8 cellular contexts compared by ENCODE assay signal in the genomic region with DNA sequence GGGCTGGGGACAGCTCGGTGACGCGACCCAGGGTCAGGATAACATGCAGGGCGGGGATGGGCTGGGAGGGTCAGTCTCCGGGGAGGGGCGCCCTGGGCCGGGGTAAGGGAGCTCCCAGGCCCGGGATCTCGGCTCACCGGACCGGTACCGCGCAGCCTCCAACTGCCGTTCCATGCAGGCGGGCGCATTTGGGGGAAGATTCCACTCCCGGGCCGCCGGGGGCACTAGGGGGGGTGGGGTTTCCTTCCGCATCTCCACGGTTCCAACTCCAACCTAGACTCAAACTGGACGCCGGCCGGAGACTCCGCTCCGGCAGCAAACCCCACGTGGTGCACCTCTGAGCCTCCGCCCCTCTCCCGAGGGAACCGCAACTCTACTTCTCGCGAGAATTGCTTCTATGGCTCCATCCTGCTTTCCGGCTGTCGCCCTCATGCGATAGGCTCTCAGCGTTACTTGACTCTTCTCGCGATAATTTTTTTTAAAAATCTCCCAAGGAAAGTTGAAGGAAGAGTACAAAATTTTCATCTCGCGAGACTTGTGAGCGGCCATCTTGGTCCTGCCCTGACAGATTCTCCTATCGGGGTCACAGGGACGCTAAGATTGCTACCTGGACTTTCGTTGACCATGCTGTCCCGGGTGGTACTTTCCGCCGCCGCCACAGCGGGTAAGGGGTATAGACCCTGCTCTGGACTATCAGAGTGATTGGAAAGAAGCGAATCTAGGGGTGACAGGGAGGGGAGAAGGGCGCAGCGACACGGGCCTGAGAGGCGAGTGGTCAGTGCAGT. TPM values are rescaled to one million over a fixed set of nuclear protein-coding genes. Genes with fewer than 3 reads are reported as not detected.
DNase-seq lines count a peak whose midpoint lies in the region; ATAC-seq and TF ChIP-seq lines count a peak whose summit lies in the region.

A gene with protein sequence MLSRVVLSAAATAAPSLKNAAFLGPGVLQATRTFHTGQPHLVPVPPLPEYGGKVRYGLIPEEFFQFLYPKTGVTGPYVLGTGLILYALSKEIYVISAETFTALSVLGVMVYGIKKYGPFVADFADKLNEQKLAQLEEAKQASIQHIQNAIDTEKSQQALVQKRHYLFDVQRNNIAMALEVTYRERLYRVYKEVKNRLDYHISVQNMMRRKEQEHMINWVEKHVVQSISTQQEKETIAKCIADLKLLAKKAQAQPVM (plus strand): TSS at position 547 of the 785 bp plus-strand sequence. CDS start 78 bp downstream, at position 625.
A gene (minus strand): TSS at position 339 of the 785 bp plus-strand sequence. CDS start 87 bp downstream, at position 252.

- no peaks in the 10 kb centered on the region; the same call in 1 of the 2 replicates for H3K27me3 ChIP-seq in H7 (ENCODE audit: control insufficient read depth, insufficient read depth, low read length)

- ATAC-seq in natural killer cell = peak; percentile 95 to 98 (median 97)

- H3K9me3 Mint-ChIP-seq in natural killer cell = no peaks in the 10 kb centered on the region

- DNase-seq in ELF-1 (ENCODE audit: low read depth, low spot score) = peak; percentile 98
- peak; percentile 95 for DNase-seq in H7
- peak; percentile 100 for DNase-seq in M059J (ENCODE audit: low read depth)
- peak; percentile 96 to 98 for DNase-seq in SHP77 (lab: John Stamatoyannopoulos, UW)
- DNase-seq in activated effector memory CD4-positive, alpha-beta T cell treated with Interleukin-2 at 50 U/mL for 16 hours = peak; percentile 85
- DNase-seq in fibroblast of peridontal ligament (ENCODE audit: extremely low read depth) = peak; percentile 100
- peak; percentile 80 for DNase-seq in natural killer cell
- DNase-seq in stimulated activated naive CD4-positive, alpha-beta T cell treated with Interleukin-2 at 50 U/mL for 16 hours (lab: John Stamatoyannopoulos, UW) = peak; percentile 89

- peaks cover 10% of the 10 kb centered on the region for H3K36me3 ChIP-seq in H7 (replicated peaks; ENCODE audit: control insufficient read depth, insufficient read depth, low read length)

- H3K4me1 Mint-ChIP-seq in natural killer cell = peaks cover 72 to 75% of the 10 kb centered on the region in 2 donors

- H3K36me3 Mint-ChIP-seq in natural killer cell = peaks cover 7% of the 10 kb centered on the region

- intact Hi-C loops in natural killer cell (cut with micrococcal nuclease) = loop anchor here (1.0 kb wide), 3 partner anchors 21 to 309 kb away; a partner anchor contains a TSS

- H3K27ac Mint-ChIP-seq in natural killer cell = peak within 1 kb of the TSS; percentile 97 to 100

- TF ChIP-seq CTCF in natural killer cell (IDR thresholded peaks at IDR 0.05) = no peak

- peak within 1 kb of the TSS; percentile 99 for H3K4me3 ChIP-seq in H7 (ENCODE audit: insufficient read depth, low read depth, low read length)

- H3K27me3 Mint-ChIP-seq in natural killer cell (ENCODE audit: low read depth in 2 of 2) = no peaks in the 10 kb centered on the region

- peak within 1 kb of the TSS; percentile 99 for H3K4me3 Mint-ChIP-seq in natural killer cell

RNA-seq across cellular contexts. Expression of the first gene that starts in this region (rescaled TPM):
- total RNA-seq in H7 (2014; rRNA removed; shearing (Covaris generic)) = 691 and 763 TPM in 2 replicates
- total RNA-seq in M059J (2014; rRNA removed; shearing (Covaris generic)) = 486 and 582 TPM in 2 replicates
- total RNA-seq in natural killer cell = 100 to 1,000 TPM; 105 to 115 (median 105) TPM

RNA-seq across cellular contexts. Expression of the second gene that starts in this region (rescaled TPM):
- 110 and 175 TPM in 2 replicates for total RNA-seq in H7 (2014; rRNA removed; shearing (Covaris generic))
- 52.9 and 84.5 TPM in 2 replicates for total RNA-seq in M059J (2014; rRNA removed; shearing (Covaris generic))
- total RNA-seq in natural killer cell = 10 to 100 TPM; 15.5 to 20.8 (median 17.8) TPM

Comparison
In these comparisons a context has a peak if more than half of its experiments do, and no peak if none do; other contexts are left out.
1. Peak in every context shown above with its lines: DNase-seq, ATAC-seq and H3K4me3 ChIP-seq.